ENCODE assay signal across 9 cellular contexts in genomic region chr18:59359576-59359952, GRCh38. TPM values are rescaled to one million over a fixed set of nuclear protein-coding genes. Genes with fewer than 3 reads are reported as not detected.
A peak's percentile ranks its signal among the peaks of the same experiment; 100 is the strongest.
DNase-seq lines count a peak whose midpoint lies in the region; ATAC-seq, FAIRE-seq and TF ChIP-seq lines count a peak whose summit lies in the region.
"Had no signal": no experiment of that assay in that cellular context is flagged by ENCODE, and none has a peak within 500 bp of the region (broad histone marks: within the 10 kb centered on the region; RNA-seq: fewer than 3 reads in every experiment).

No MANE protein-coding gene starts in this region.

- H3K14ac ChIP-seq in mesenchymal stem cell (ENCODE audit: low read length in 2 of 2), result no peak overlapping the region

- peaks cover 3% of the 10 kb centered on the region for H3K79me1 ChIP-seq in mesenchymal stem cell (replicated peaks; ENCODE audit: low read length, poor library complexity, severe bottlenecking)

- no peak overlapping the region for H4K91ac ChIP-seq in mesenchymal stem cell (ENCODE audit: low read length)

- H3K4ac ChIP-seq in mesenchymal stem cell (ENCODE audit: low read depth in 1 of 2, low read length in 2 of 2), result no peak overlapping the region

- peak overlapping the region; percentile 67 for H3K9ac ChIP-seq in mesenchymal stem cell (ENCODE audit: low read length)

- H3K36me3 ChIP-seq in brain microvascular endothelial cell (replicated peaks) (peaks cover 9% of the 10 kb centered on the region), mesenchymal stem cell (ENCODE audit: control insufficient read depth in 1 of 2, insufficient read depth in 2 of 2, low read depth in 1 of 2, low read length in 2 of 2) (peaks cover 0 to 14% of the 10 kb centered on the region in 2 experiments)

- no peak overlapping the region for H2BK120ac ChIP-seq in mesenchymal stem cell (ENCODE audit: low read depth, low read length)

- H2BK15ac ChIP-seq in mesenchymal stem cell (ENCODE audit: low read depth, poor library complexity, severe bottlenecking), result no peak overlapping the region

- no peak overlapping the region for H4K8ac ChIP-seq in mesenchymal stem cell (ENCODE audit: low read length)

- no peaks in the 10 kb centered on the region for H3K4me1 ChIP-seq in mesenchymal stem cell (ENCODE audit: control insufficient read depth, insufficient read depth, low read depth, low read length)

- no peaks in the 10 kb centered on the region for H3K27me3 ChIP-seq in brain microvascular endothelial cell (replicated peaks)
- peaks cover 4 to 7% of the 10 kb centered on the region in 2 experiments for H3K27me3 ChIP-seq in mesenchymal stem cell (ENCODE audit: control insufficient read depth in 1 of 2, insufficient read depth in 1 of 2, low read length in 2 of 2)

- no peaks in the 10 kb centered on the region for H3K9me3 ChIP-seq in mesenchymal stem cell (ENCODE audit: control insufficient read depth, low read length)

- no peak overlapping the region for H2BK5ac ChIP-seq in mesenchymal stem cell (ENCODE audit: low read depth, low read length, poor library complexity, severe bottlenecking)

- in situ Hi-C loops in brain microvascular endothelial cell (cut with HindIII; ENCODE audit: low pct_ligation_motif_present, low sequenced_read_pairs), result no loop called here

- FAIRE-seq in frontal cortex (lab: Jason Lieb, UNC), result no peak

- peak; percentile 21 for ATAC-seq in GM19467 (IDR thresholded peaks at IDR 0.05; ENCODE audit: unreplicated experiment)
- peak; percentile 10 for ATAC-seq in HG03521 (IDR thresholded peaks at IDR 0.05; ENCODE audit: unreplicated experiment)

- peak overlapping the region; percentile 54 for H3K4me2 ChIP-seq in mesenchymal stem cell (ENCODE audit: low read length, poor library complexity, severe bottlenecking)

- H3K27ac ChIP-seq in brain microvascular endothelial cell, result no peak overlapping the region
- H3K27ac ChIP-seq in mesenchymal stem cell (ENCODE audit: low read length, poor library complexity, severe bottlenecking), result no peak overlapping the region

- no peak overlapping the region for H3K23ac ChIP-seq in mesenchymal stem cell (ENCODE audit: low read length in 2 of 2)

- no peak overlapping the region for H3K18ac ChIP-seq in mesenchymal stem cell (ENCODE audit: low read depth in 1 of 2, low read length in 2 of 2)

- TF ChIP-seq CTCF in AG10803 (conservative IDR thresholded peaks at IDR 0.05; ENCODE audit: low read length) (no peak), brain microvascular endothelial cell (IDR thresholded peaks at IDR 0.05; ENCODE audit: low read depth, low read length, missing control alignments) (no peak)

- no peak overlapping the region for H2BK12ac ChIP-seq in mesenchymal stem cell (ENCODE audit: low read length in 2 of 2)

- H3K4me3 ChIP-seq in AG10803 (ENCODE audit: low read length) (peak overlapping the region; percentile 63), brain microvascular endothelial cell (ENCODE audit: low read depth, low read length) (peak overlapping the region; percentile 99), mesenchymal stem cell (ENCODE audit: insufficient read depth in 1 of 2, low read depth in 1 of 2, low read length in 2 of 2) (peak overlapping the region; percentile 41 to 99)

- no peak overlapping the region for H2AFZ ChIP-seq in mesenchymal stem cell (ENCODE audit: low read depth, low read length)

- WGBS in mesenchymal stem cell, result 14% methylated on average over 1 of the region's 4 CpGs

- H2AK5ac ChIP-seq in mesenchymal stem cell (ENCODE audit: low read length, severe bottlenecking), result no peak overlapping the region

- DNase-seq in AG10803 (ENCODE audit: low read depth) (no peak), brain microvascular endothelial cell (no peak), mesenchymal stem cell (no peak), UCSD-AML1 (lab: John Stamatoyannopoulos, UW; ENCODE audit: unreplicated experiment) (no peak), frontal cortex (ENCODE audit: low spot score in 2 of 2) (no peak), medulla oblongata (ENCODE audit: extremely low spot score) (no peak)

RNA-seq across cellular contexts. Expression of gene LMAN1, which starts 0.5 kb away (rescaled TPM):
- 134 TPM for polyA plus RNA-seq in mesenchymal stem cell (2013, experiment 1 of 2)
- 138 TPM for polyA plus RNA-seq in mesenchymal stem cell (2013, experiment 2 of 2)
- 39.9 TPM for total RNA-seq in frontal cortex

RNA-seq across cellular contexts. Expression of gene CPLX4, which starts 41.1 kb away (rescaled TPM):
- not detected for polyA plus RNA-seq in mesenchymal stem cell (2013, experiment 1 of 2)
- polyA plus RNA-seq in mesenchymal stem cell (2013, experiment 2 of 2), result not detected
- total RNA-seq in frontal cortex, result not detected
- total RNA-seq: myocyte had no signal
